Comparison of ENCODE assay signal across 12 cellular contexts in genomic region chr4:128524311-128524710, GRCh38.
DNase-seq lines count a peak whose midpoint lies in the region; ATAC-seq and TF ChIP-seq lines count a peak whose summit lies in the region.
"Had no signal": no experiment of that assay in that cellular context is flagged by ENCODE, and none has a peak within 500 bp of the region (broad histone marks: within the 10 kb centered on the region; RNA-seq: fewer than 3 reads in every experiment).

No MANE protein-coding gene starts in this region.

- H3K27me3 Mint-ChIP-seq in HFFc6 (ENCODE audit: insufficient read depth), result peaks cover 1% of the 10 kb centered on the region; the same call in 1 of the 2 replicates
- peaks cover 2% of the 10 kb centered on the region for H3K27me3 Mint-ChIP-seq in activated CD4-positive, alpha-beta T cell treated with anti-CD3 and anti-CD28 coated beads for 36 hours

- no peaks in the 10 kb centered on the region for H3K9me3 Mint-ChIP-seq in HFFc6
- H3K9me3 Mint-ChIP-seq in activated CD4-positive, alpha-beta T cell treated with anti-CD3 and anti-CD28 coated beads for 36 hours (ENCODE audit: low read depth), result no peaks in the 10 kb centered on the region
- H3K9me3 Mint-ChIP-seq: activated T-cell treated with anti-CD3 and anti-CD28 coated beads, Interleukin-2, amount 50 U/mL, for 72 hours; natural killer cell; T-cell had no signal

- CTCF ChIA-PET in activated CD4-positive, alpha-beta T cell treated with anti-CD3 and anti-CD28 coated beads for 36 hours (lab: Charles Lee), result interaction anchor here (1.4 kb wide), 1 partner anchor 65 kb away, joined by 4 read pairs; no protein-coding TSS in a partner anchor

- H3K4me1 Mint-ChIP-seq in HFFc6 (ENCODE audit: low read depth), result peaks cover 88% of the 10 kb centered on the region
- peaks cover 7% of the 10 kb centered on the region for H3K4me1 Mint-ChIP-seq in activated CD4-positive, alpha-beta T cell treated with anti-CD3 and anti-CD28 coated beads for 36 hours
- H3K4me1 Mint-ChIP-seq: natural killer cell, T-cell had no signal

- DNase-seq in HFFc6 (peak; percentile 75), astrocyte of the hippocampus (ENCODE audit: low read depth, low spot score) (peak; percentile 82), right atrium auricular region (ENCODE audit: low spot score) (no peak), stromal cell of bone marrow (ENCODE audit: low read depth) (peak; percentile 76), NCI-H2196 (lab: John Stamatoyannopoulos, UW; ENCODE audit: unreplicated experiment) (no peak), NCI-H146 (lab: John Stamatoyannopoulos, UW) (no peak), ovary (no peak)
- DNase-seq in activated CD4-positive, alpha-beta T cell treated with anti-CD3 and anti-CD28 coated beads for 36 hours, result no peak
- DNase-seq: activated T-cell treated with anti-CD3 and anti-CD28 coated beads, Interleukin-2, amount 50 U/mL, for 72 hours; natural killer cell; NCI-H1930; T-cell had no signal

- no peak for TF ChIP-seq POLR2A in ovary (IDR thresholded peaks at IDR 0.05)

- H3K9me3 ChIP-seq in right atrium auricular region, result no peaks in the 10 kb centered on the region
- H3K9me3 ChIP-seq in ovary, result no peaks in the 10 kb centered on the region

- H3K27me3 ChIP-seq in right atrium auricular region, result no peaks in the 10 kb centered on the region
- H3K27me3 ChIP-seq in ovary, result no peaks in the 10 kb centered on the region

- intact Hi-C loops in activated CD4-positive, alpha-beta T cell treated with anti-CD3 and anti-CD28 coated beads for 36 hours (cut with DNase I, micrococcal nuclease), result no loop called here
- intact Hi-C loops in ovary (cut with DNase I), result no loop called here

- H3K4me3 ChIP-seq in right atrium auricular region (no peak overlapping the region), ovary (no peak overlapping the region)

- TF ChIP-seq CTCF in HFFc6 (IDR thresholded peaks at IDR 0.05) (no peak), right atrium auricular region (IDR thresholded peaks at IDR 0.05) (no peak), ovary (IDR thresholded peaks at IDR 0.05) (no peak)

- H3K27ac Mint-ChIP-seq in HFFc6, result peak overlapping the region; percentile 90
- H3K27ac Mint-ChIP-seq in activated CD4-positive, alpha-beta T cell treated with anti-CD3 and anti-CD28 coated beads for 36 hours, result no peak overlapping the region
- H3K27ac Mint-ChIP-seq: activated T-cell treated with anti-CD3 and anti-CD28 coated beads, Interleukin-2, amount 50 U/mL, for 72 hours; natural killer cell; T-cell had no signal

- H3K27ac ChIP-seq in right atrium auricular region (peak overlapping the region; percentile 54 to 63), ovary (no peak overlapping the region)

- TF ChIP-seq EP300 in ovary (IDR thresholded peaks at IDR 0.05), result no peak

- H3K36me3 Mint-ChIP-seq in HFFc6 (ENCODE audit: low read depth), result peaks cover 5% of the 10 kb centered on the region; the same call in 1 of the 2 replicates
- H3K36me3 Mint-ChIP-seq in activated CD4-positive, alpha-beta T cell treated with anti-CD3 and anti-CD28 coated beads for 36 hours (ENCODE audit: low read depth), result no peaks in the 10 kb centered on the region
- H3K36me3 Mint-ChIP-seq: natural killer cell, T-cell had no signal

- H3K4me3 Mint-ChIP-seq in HFFc6, result no peak overlapping the region
- H3K4me3 Mint-ChIP-seq in activated CD4-positive, alpha-beta T cell treated with anti-CD3 and anti-CD28 coated beads for 36 hours, result no peak overlapping the region
- H3K4me3 Mint-ChIP-seq: activated T-cell treated with anti-CD3 and anti-CD28 coated beads, Interleukin-2, amount 50 U/mL, for 72 hours; natural killer cell; T-cell had no signal

- no peak for ATAC-seq in activated CD4-positive, alpha-beta T cell treated with anti-CD3 and anti-CD28 coated beads for 36 hours
- ATAC-seq: activated T-cell treated with anti-CD3 and anti-CD28 coated beads, Interleukin-2, amount 50 U/mL, for 72 hours; T-cell had no signal

- H3K4me1 ChIP-seq in right atrium auricular region (peaks cover 0 to 40% of the 10 kb centered on the region in 2 donors), ovary (ENCODE audit: insufficient read depth) (peaks cover 2% of the 10 kb centered on the region)

- 57 to 74% (median 60%) methylated on average over 6 of the region's 6 CpGs for WGBS in ovary, 3 donors

- POLR2A ChIA-PET in activated CD4-positive, alpha-beta T cell treated with anti-CD3 and anti-CD28 coated beads for 36 hours (lab: Charles Lee), result no interaction called here

- no peaks in the 10 kb centered on the region for H3K36me3 ChIP-seq in right atrium auricular region
- no peaks in the 10 kb centered on the region for H3K36me3 ChIP-seq in ovary

Comparison
In these comparisons a context has a peak if more than half of its experiments do, and no peak if none do; other contexts are left out.
1. DNase-seq: peak in HFFc6 (single experiment), astrocyte of the hippocampus (single experiment) and stromal cell of bone marrow (single experiment); none in right atrium auricular region (single experiment), NCI-H2196 (single experiment), NCI-H146 (single experiment), activated CD4-positive, alpha-beta T cell treated with anti-CD3 and anti-CD28 coated beads for 36 hours (single experiment) and ovary (0 of 5).
2. H3K27ac ChIP-seq: peak in right atrium auricular region (2 of 2); none in ovary (0 of 2).